Comparison of ENCODE assay signal across 1 cellular context in the genomic region with DNA sequence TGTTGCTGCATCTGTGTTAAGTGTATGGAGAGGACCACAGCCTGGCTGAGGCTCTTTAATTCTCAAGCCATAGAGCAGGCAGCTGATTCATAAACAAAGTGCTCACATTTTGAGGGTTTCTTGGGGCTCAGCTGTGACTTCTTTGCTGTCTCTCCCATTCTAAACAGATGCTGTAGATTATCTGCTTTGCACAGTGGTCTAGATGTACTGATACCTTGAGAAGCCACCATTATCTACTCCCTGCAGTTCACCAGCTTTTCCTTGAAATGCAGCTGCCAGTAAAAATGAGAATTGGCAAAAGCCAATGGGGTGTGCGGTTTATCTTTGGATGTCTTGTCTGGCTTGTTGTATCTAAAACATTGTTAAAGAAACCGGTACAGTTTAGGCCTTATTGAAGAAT.
A peak's percentile ranks its signal among the peaks of the same experiment; 100 is the strongest.
TF ChIP-seq lines count a peak whose summit lies in the region.

No MANE protein-coding gene starts in this region.

TF ChIP-seq in K562, 482 proteins besides CTCF, POLR2A, EP300 and RAD21 (continued from another document):
- TF ChIP-seq GTF3C2 (IDR thresholded peaks at IDR 0.05; ENCODE audit: borderline replicate concordance, extremely low read depth, insufficient read length) (no peak), DPF2 (IDR thresholded peaks at IDR 0.05) (peak; percentile 64; the same call in 1 of the 2 replicates), ZSCAN32 (CRISPR knock-in tag; IDR thresholded peaks at IDR 0.05) (no peak), HOMEZ (CRISPR knock-in tag; IDR thresholded peaks at IDR 0.05) (no peak), ZNF696 (CRISPR knock-in tag; conservative IDR thresholded peaks at IDR 0.05) (no peak), SMARCC2 (IDR thresholded peaks at IDR 0.05; ENCODE audit: low read depth) (0 out of 2 replicates have a peak, but pooled peaks have one; percentile 39), TAL1 (IDR thresholded peaks at IDR 0.05) (peak; percentile 91), SMARCE1 (IDR thresholded peaks at IDR 0.05) (peak; percentile 66; the same call in 1 of the 2 replicates), U2AF2 (optimal IDR thresholded peaks at IDR 0.05; ENCODE audit: low read depth, low read length) (no peak), HDAC8 (tag; IDR thresholded peaks at IDR 0.05) (no peak), CBX3 (IDR thresholded peaks at IDR 0.05; ENCODE audit: borderline replicate concordance in 1 of 2, low read length in 2 of 2) (no peak), TAF7 (tag; IDR thresholded peaks at IDR 0.05) (no peak), SRSF7 (optimal IDR thresholded peaks at IDR 0.05; ENCODE audit: low read depth, low read length) (no peak), HINFP (tag; conservative IDR thresholded peaks at IDR 0.05; ENCODE audit: low read depth) (no peak), GABPB1 (CRISPR knock-in tag; IDR thresholded peaks at IDR 0.05) (no peak), CHD4 (IDR thresholded peaks at IDR 0.05; ENCODE audit: insufficient read depth, insufficient replicate concordance, low read depth, low read length, poor library complexity, severe bottlenecking) (no peak), ZBTB9 (CRISPR knock-in tag; IDR thresholded peaks at IDR 0.05) (no peak; the same call in 1 of the 2 replicates), NR1H2 (CRISPR knock-in tag; IDR thresholded peaks at IDR 0.05) (no peak), ZNF175 (CRISPR knock-in tag; IDR thresholded peaks at IDR 0.05; ENCODE audit: low read depth) (0 out of 2 replicates have a peak, but pooled peaks have one; percentile 51), ZNF766 (CRISPR knock-in tag; conservative IDR thresholded peaks at IDR 0.05) (peak; percentile 99), ZNF165 (CRISPR knock-in tag; IDR thresholded peaks at IDR 0.05; ENCODE audit: borderline replicate concordance) (no peak), CAMTA2 (CRISPR knock-in tag; conservative IDR thresholded peaks at IDR 0.05) (no peak), NRF1 (conservative IDR thresholded peaks at IDR 0.05 in 1 of 2, IDR thresholded peaks at IDR 0.05 in 1 of 2) (no peak), CXXC5 (CRISPR knock-in tag; IDR thresholded peaks at IDR 0.05) (no peak), KLF16 (IDR thresholded peaks at IDR 0.05) (peak; percentile 86), SMARCA4 (IDR thresholded peaks at IDR 0.05) (peak; percentile 74; the same call in 1 of the 2 replicates), TCF7 (IDR thresholded peaks at IDR 0.05; ENCODE audit: borderline replicate concordance) (no peak), CBFA2T3 (IDR thresholded peaks at IDR 0.05) (peak; percentile 89), ZNF778 (CRISPR knock-in tag; IDR thresholded peaks at IDR 0.05) (no peak), ZNF41 (CRISPR knock-in tag; conservative IDR thresholded peaks at IDR 0.05) (no peak), ZNF143 (CRISPR knock-in tag; IDR thresholded peaks at IDR 0.05) (no peak), FOSL1 (tag; conservative IDR thresholded peaks at IDR 0.05) (peak; percentile 68), BCOR (IDR thresholded peaks at IDR 0.05) (no peak), RBBP5 (IDR thresholded peaks at IDR 0.05; ENCODE audit: borderline replicate concordance, insufficient read depth, low read length, poor library complexity, severe bottlenecking) (no peak), PHF20 (IDR thresholded peaks at IDR 0.05; ENCODE audit: partially characterized antibody) (no peak), TFAM (CRISPR knock-in tag; conservative IDR thresholded peaks at IDR 0.05) (no peak), RUNX1 (IDR thresholded peaks at IDR 0.05; ENCODE audit: low read depth) (no peak), ARID1B (IDR thresholded peaks at IDR 0.05) (peak; percentile 92), RBM17 (IDR thresholded peaks at IDR 0.05; ENCODE audit: borderline replicate concordance, low read depth, low read length) (no peak)
- TF ChIP-seq, protein P1, sequence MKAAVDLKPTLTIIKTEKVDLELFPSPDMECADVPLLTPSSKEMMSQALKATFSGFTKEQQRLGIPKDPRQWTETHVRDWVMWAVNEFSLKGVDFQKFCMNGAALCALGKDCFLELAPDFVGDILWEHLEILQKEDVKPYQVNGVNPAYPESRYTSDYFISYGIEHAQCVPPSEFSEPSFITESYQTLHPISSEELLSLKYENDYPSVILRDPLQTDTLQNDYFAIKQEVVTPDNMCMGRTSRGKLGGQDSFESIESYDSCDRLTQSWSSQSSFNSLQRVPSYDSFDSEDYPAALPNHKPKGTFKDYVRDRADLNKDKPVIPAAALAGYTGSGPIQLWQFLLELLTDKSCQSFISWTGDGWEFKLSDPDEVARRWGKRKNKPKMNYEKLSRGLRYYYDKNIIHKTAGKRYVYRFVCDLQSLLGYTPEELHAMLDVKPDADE (conservative IDR thresholded peaks at IDR 0.05; ENCODE audit: control insufficient read depth, low read depth, low read length) = no peak
- TF ChIP-seq, protein P2, sequence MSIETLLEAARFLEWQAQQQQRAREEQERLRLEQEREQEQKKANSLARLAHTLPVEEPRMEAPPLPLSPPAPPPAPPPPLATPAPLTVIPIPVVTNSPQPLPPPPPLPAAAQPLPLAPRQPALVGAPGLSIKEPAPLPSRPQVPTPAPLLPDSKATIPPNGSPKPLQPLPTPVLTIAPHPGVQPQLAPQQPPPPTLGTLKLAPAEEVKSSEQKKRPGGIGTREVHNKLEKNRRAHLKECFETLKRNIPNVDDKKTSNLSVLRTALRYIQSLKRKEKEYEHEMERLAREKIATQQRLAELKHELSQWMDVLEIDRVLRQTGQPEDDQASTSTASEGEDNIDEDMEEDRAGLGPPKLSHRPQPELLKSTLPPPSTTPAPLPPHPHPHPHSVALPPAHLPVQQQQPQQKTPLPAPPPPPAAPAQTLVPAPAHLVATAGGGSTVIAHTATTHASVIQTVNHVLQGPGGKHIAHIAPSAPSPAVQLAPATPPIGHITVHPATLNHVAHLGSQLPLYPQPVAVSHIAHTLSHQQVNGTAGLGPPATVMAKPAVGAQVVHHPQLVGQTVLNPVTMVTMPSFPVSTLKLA (conservative IDR thresholded peaks at IDR 0.05) = no peak
- TF ChIP-seq, protein P3, sequence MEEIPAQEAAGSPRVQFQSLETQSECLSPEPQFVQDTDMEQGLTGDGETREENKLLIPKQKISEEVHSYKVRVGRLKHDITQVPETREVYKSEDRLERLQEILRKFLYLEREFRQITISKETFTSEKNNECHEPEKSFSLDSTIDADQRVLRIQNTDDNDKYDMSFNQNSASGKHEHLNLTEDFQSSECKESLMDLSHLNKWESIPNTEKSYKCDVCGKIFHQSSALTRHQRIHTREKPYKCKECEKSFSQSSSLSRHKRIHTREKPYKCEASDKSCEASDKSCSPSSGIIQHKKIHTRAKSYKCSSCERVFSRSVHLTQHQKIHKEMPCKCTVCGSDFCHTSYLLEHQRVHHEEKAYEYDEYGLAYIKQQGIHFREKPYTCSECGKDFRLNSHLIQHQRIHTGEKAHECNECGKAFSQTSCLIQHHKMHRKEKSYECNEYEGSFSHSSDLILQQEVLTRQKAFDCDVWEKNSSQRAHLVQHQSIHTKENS (CRISPR knock-in tag; IDR thresholded peaks at IDR 0.05) = no peak
- TF ChIP-seq, protein P4, sequence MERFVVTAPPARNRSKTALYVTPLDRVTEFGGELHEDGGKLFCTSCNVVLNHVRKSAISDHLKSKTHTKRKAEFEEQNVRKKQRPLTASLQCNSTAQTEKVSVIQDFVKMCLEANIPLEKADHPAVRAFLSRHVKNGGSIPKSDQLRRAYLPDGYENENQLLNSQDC (CRISPR knock-in tag; IDR thresholded peaks at IDR 0.05) = no peak
TF ChIP-seq in K562: peak in this region for 36.
